1 cellular context compared by ENCODE assay signal in genomic region chr5:95729115-95730010, GRCh38.
TF ChIP-seq lines count a peak whose summit lies in the region.

No MANE protein-coding gene starts in this region.

TF ChIP-seq in HEK293, 187 proteins besides CTCF, POLR2A, EP300 and RAD21 (continued from another document):
- TF ChIP-seq ZNF610 (tag by site-specific recombination; IDR thresholded peaks at IDR 0.05; ENCODE audit: borderline replicate concordance): no peak
